ENCODE assay signal across 13 cellular contexts in the genomic region with DNA sequence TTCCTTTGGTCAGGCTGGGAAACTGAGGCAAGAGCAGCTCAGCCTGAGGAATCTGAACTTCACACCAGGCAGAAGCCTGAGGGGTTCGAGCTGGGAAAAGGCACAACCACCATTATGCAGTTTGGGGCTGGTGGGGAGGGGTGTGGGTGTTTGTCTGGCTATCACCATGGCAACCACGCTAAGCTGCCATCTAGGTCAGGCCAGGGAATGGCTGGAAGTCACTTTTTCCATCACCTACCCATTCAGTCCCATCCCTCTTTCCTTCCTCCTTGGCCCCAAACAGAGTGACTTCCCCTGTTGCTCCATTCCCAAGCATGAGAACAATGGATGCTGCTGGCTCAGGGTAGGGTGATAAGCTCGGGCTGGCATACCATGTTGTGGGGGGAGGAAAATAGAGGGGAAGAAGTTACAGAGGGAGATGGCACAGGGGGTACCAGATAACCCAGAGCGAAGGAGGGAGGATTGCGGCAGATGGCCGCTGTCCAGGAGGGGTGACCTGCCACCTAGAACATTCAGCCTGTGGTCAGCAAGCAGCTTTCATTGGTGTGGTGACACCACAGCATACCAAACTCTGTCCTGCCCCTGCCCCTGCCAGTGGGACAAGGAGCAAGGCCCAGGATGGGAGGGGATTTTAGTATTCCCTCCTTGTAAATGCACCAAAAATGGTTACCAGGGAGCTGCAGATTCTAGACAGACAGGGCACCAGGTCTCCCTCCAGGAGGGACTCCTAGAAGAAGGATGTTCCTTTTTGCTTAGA. TPM values are rescaled to one million over a fixed set of nuclear protein-coding genes. Genes with fewer than 3 reads are reported as not detected.
DNase-seq lines count a peak whose midpoint lies in the region; ATAC-seq and TF ChIP-seq lines count a peak whose summit lies in the region.
"Had no signal": no experiment of that assay in that cellular context is flagged by ENCODE, and none has a peak within 500 bp of the region (broad histone marks: within the 10 kb centered on the region; RNA-seq: fewer than 3 reads in every experiment).

No MANE protein-coding gene starts in this region.

- no peak overlapping the region for H3K56ac ChIP-seq in IMR-90 (ENCODE audit: extremely low read depth, insufficient read depth, low read length)

- no peak overlapping the region for H3K23ac ChIP-seq in IMR-90 (ENCODE audit: low read depth, low read length)
- H3K23ac ChIP-seq in neuronal stem cell (ENCODE audit: low read depth, low read length, poor library complexity), result peak overlapping the region; percentile 37

- H2BK120ac ChIP-seq in IMR-90 (ENCODE audit: low read depth, low read length) (no peak overlapping the region), neuronal stem cell (ENCODE audit: low read depth, low read length) (peak overlapping the region; percentile 97)

- H2AK5ac ChIP-seq in IMR-90 (ENCODE audit: low read depth, low read length), result 0 out of 2 replicates have a peak overlapping the region, but pooled peaks have one; percentile 7
- peak overlapping the region; percentile 95 for H2AK5ac ChIP-seq in neuronal stem cell (ENCODE audit: low read depth, low read length)

- no peaks in the 10 kb centered on the region for H3K27me3 ChIP-seq in BLaER1 treated with 17β-estradiol and CSF1 and Interleukin-3, amounts not matched to agents 10 nM and 100 nM
- H3K27me3 ChIP-seq in IMR-90 (ENCODE audit: control insufficient read depth, insufficient read depth, low read length) (no peaks in the 10 kb centered on the region), neuronal stem cell (ENCODE audit: control insufficient read depth in 3 of 3, insufficient read depth in 3 of 3, low read depth in 1 of 3, low read length in 3 of 3) (peaks cover 0 to 9% (median 6%) of the 10 kb centered on the region in 3 experiments)
- H3K27me3 ChIP-seq: ascending aorta, ovary, tibial artery had no signal

- DNase-seq in IMR-90, result no peak
- no peak for DNase-seq in epithelial cell of prostate (ENCODE audit: low read depth, low spot score)
- no peak for DNase-seq in neuronal stem cell (ENCODE audit: low spot score)
- DNase-seq in NCI-H146 (lab: John Stamatoyannopoulos, UW), result no peak
- no peak for DNase-seq in midbrain (lab: John Stamatoyannopoulos, UW)
- DNase-seq in natural killer cell, result no peak
- DNase-seq: activated CD8-positive, alpha-beta memory T cell treated with anti-CD3 and anti-CD28 coated beads, Interleukin-2, amount 50 U/mL, for 4 hours; NCI-H1436 treated with DMSO at 0.1 percent for 48 hours; ovary; tibial artery had no signal

- peaks cover 10 to 23% of the 10 kb centered on the region in 2 donors for H3K27me3 Mint-ChIP-seq in natural killer cell (ENCODE audit: low read depth in 2 of 2)

- H3K79me1 ChIP-seq in IMR-90 (ENCODE audit: low read depth in 1 of 2, low read length in 2 of 2) (no peaks in the 10 kb centered on the region; a peak in 1 of 4 replicates), neuronal stem cell (ENCODE audit: low read depth, low read length) (no peaks in the 10 kb centered on the region)

- BruUV-seq in IMR-90 (replicated peaks; lab: Mats Ljungman, UMichigan), result no TSS peak

- H3K36me3 Mint-ChIP-seq in natural killer cell, result no peaks in the 10 kb centered on the region

- H4K5ac ChIP-seq in IMR-90 (ENCODE audit: low read depth, low read length), result no peak overlapping the region

- no peaks in the 10 kb centered on the region for H4K20me1 ChIP-seq in BLaER1 treated with 17β-estradiol and CSF1 and Interleukin-3, amounts not matched to agents 10 nM and 100 nM
- no peaks in the 10 kb centered on the region for H4K20me1 ChIP-seq in IMR-90 (ENCODE audit: insufficient read depth, low read length)

- H3K27ac Mint-ChIP-seq in natural killer cell, result no peak overlapping the region

- no peak overlapping the region for H3K4ac ChIP-seq in IMR-90 (ENCODE audit: low read depth, low read length)
- peak overlapping the region; percentile 54 for H3K4ac ChIP-seq in neuronal stem cell (ENCODE audit: low read length)

- H3K4me1 Mint-ChIP-seq in natural killer cell, result no peaks in the 10 kb centered on the region

- no peaks in the 10 kb centered on the region for H3K9me3 Mint-ChIP-seq in natural killer cell

- POLR2A ChIA-PET in IMR-90 (lab: Charles Lee; ENCODE audit: unreplicated experiment), result no interaction called here

- in situ Hi-C loops in IMR-90 (cut with MboI; ENCODE audit: low sequenced_read_pairs), result no loop called here

- no peak for TF ChIP-seq POLR2A in IMR-90 (IDR thresholded peaks at IDR 0.05; ENCODE audit: low read depth, low read length)

- H3K27ac ChIP-seq in BLaER1 treated with 17β-estradiol and CSF1 and Interleukin-3, amounts not matched to agents 10 nM and 100 nM, result no peak overlapping the region
- no peak overlapping the region for H3K27ac ChIP-seq in IMR-90 (ENCODE audit: insufficient read depth, low read length)
- H3K27ac ChIP-seq in epithelial cell of prostate, result peak overlapping the region; percentile 95
- peak overlapping the region; percentile 46 for H3K27ac ChIP-seq in neuronal stem cell (replicated peaks; ENCODE audit: low read length)
- H3K27ac ChIP-seq: ascending aorta, ovary, tibial artery had no signal

- ATAC-seq in IMR-90 (ENCODE audit: low read depth) (no peak), GM18502 (IDR thresholded peaks at IDR 0.05; ENCODE audit: poor library complexity, unreplicated experiment) (no peak), natural killer cell (no peak)

- H2BK15ac ChIP-seq in IMR-90 (ENCODE audit: low read depth, low read length) (no peak overlapping the region), neuronal stem cell (ENCODE audit: low read length) (peak overlapping the region; percentile 41)

- H2BK5ac ChIP-seq in IMR-90 (ENCODE audit: low read depth, low read length, poor library complexity, severe bottlenecking) (no peak overlapping the region), neuronal stem cell (ENCODE audit: low read length) (peak overlapping the region; percentile 33)

- intact Hi-C loops in IMR-90 (cut with micrococcal nuclease) (no loop called here), natural killer cell (cut with micrococcal nuclease) (no loop called here)

- TF ChIP-seq CTCF in IMR-90 (conservative IDR thresholded peaks at IDR 0.05; ENCODE audit: low read depth, low read length), result no peak
- TF ChIP-seq CTCF in natural killer cell (IDR thresholded peaks at IDR 0.05), result no peak

- peak overlapping the region; percentile 18 for H2BK12ac ChIP-seq in neuronal stem cell (ENCODE audit: low read length)

- no peak overlapping the region for H3K9ac ChIP-seq in BLaER1 treated with 17β-estradiol and CSF1 and Interleukin-3, amounts not matched to agents 10 nM and 100 nM
- H3K9ac ChIP-seq in IMR-90 (ENCODE audit: low read depth, low read length) (no peak overlapping the region), neuronal stem cell (ENCODE audit: low read depth, low read length, poor library complexity) (no peak overlapping the region)

- H3K18ac ChIP-seq in IMR-90 (ENCODE audit: low read depth, low read length) (no peak overlapping the region), neuronal stem cell (ENCODE audit: low read length) (peak overlapping the region; percentile 92)

- peaks cover 23 to 40% (median 37%) of the 10 kb centered on the region in 10 experiments for H3K4me1 ChIP-seq in BLaER1 treated with 17β-estradiol and CSF1 and Interleukin-3, amounts not matched to agents 10 nM and 100 nM
- H3K4me1 ChIP-seq in IMR-90 (ENCODE audit: control insufficient read depth, insufficient read depth, low read length) (peaks cover 12% of the 10 kb centered on the region), neuronal stem cell (ENCODE audit: control insufficient read depth in 2 of 2, insufficient read depth in 1 of 2, low read depth in 1 of 2, low read length in 2 of 2) (peaks cover 26 to 31% of the 10 kb centered on the region in 2 donors)

- peaks cover 5% of the 10 kb centered on the region for H3K9me1 ChIP-seq in IMR-90 (ENCODE audit: insufficient read depth, low read length)

- no peaks in the 10 kb centered on the region for H3K36me3 ChIP-seq in BLaER1 treated with 17β-estradiol and CSF1 and Interleukin-3, amounts not matched to agents 10 nM and 100 nM
- no peaks in the 10 kb centered on the region for H3K36me3 ChIP-seq in IMR-90 (ENCODE audit: control insufficient read depth, insufficient read depth, low read length)
- no peaks in the 10 kb centered on the region for H3K36me3 ChIP-seq in neuronal stem cell (replicated peaks in 1 of 2; ENCODE audit: control insufficient read depth in 2 of 2, insufficient read depth in 2 of 2, low read length in 2 of 2)
- H3K36me3 ChIP-seq: ascending aorta, ovary, tibial artery had no signal

- H2AK9ac ChIP-seq in IMR-90 (replicated peaks; ENCODE audit: low read depth, low read length, poor library complexity), result no peak overlapping the region

- H3K4me2 ChIP-seq in BLaER1 treated with 17β-estradiol and CSF1 and Interleukin-3, amounts not matched to agents 10 nM and 100 nM, result peak overlapping the region in 10 of 11 experiments; percentile 3 to 55 (median 24); a peak in 15 of 22 replicates
- H3K4me2 ChIP-seq in IMR-90 (ENCODE audit: low read depth, low read length), result no peak overlapping the region
- no peak overlapping the region for H3K4me2 ChIP-seq in neuronal stem cell (ENCODE audit: insufficient read depth, low read length, poor library complexity, severe bottlenecking)

- H3K14ac ChIP-seq in IMR-90 (replicated peaks; ENCODE audit: low read depth, low read length) (no peak overlapping the region), neuronal stem cell (ENCODE audit: low read length) (peak overlapping the region; percentile 47)

- H3K4me3 ChIP-seq in BLaER1 treated with 17β-estradiol and CSF1 and Interleukin-3, amounts not matched to agents 10 nM and 100 nM, result no peak overlapping the region
- no peak overlapping the region for H3K4me3 ChIP-seq in IMR-90 (ENCODE audit: insufficient read depth, low read depth, low read length)
- no peak overlapping the region for H3K4me3 ChIP-seq in neuronal stem cell (ENCODE audit: low read length in 2 of 2)
- H3K4me3 ChIP-seq: ascending aorta, ovary, tibial artery had no signal

- TF ChIP-seq RAD21 in IMR-90 (IDR thresholded peaks at IDR 0.05; ENCODE audit: low read length), result no peak

- 20% methylated on average over 1 of the region's 6 CpGs; no CpG with 5 or more reads in 1 of the 2 experiments for whole genome bisulfite sequencing in IMR-90 (ENCODE audit: extremely low coverage in 2 of 2, insufficient read length in 1 of 2), 2 experiments
- no CpG with 5 or more reads among the region's 6 CpGs for WGBS in neuronal stem cell (ENCODE audit: extremely low coverage in 2 of 2, insufficient read length in 2 of 2, insufficient replicate concordance in 1 of 2), 2 donors

- CTCF ChIA-PET in IMR-90 (lab: Yijun Ruan, JAX), result interaction anchor here (1.6 kb wide), 1 partner anchor 77 kb away, joined by 5 read pairs; no protein-coding TSS in a partner anchor

- H3K4me3 Mint-ChIP-seq in natural killer cell, result no peak overlapping the region

- H4K8ac ChIP-seq in IMR-90 (ENCODE audit: low read depth in 2 of 2, low read length in 2 of 2), result no peak overlapping the region
- no peak overlapping the region for H4K8ac ChIP-seq in neuronal stem cell (ENCODE audit: low read depth, low read length)

- H4K91ac ChIP-seq in IMR-90 (ENCODE audit: insufficient read depth, low read depth, low read length) (no peak overlapping the region), neuronal stem cell (ENCODE audit: low read depth, low read length, poor library complexity) (peak overlapping the region; percentile 1)

- no peak overlapping the region for H2AFZ ChIP-seq in IMR-90 (replicated peaks; ENCODE audit: low read length, poor library complexity)
- H2AFZ ChIP-seq in neuronal stem cell (ENCODE audit: low read length), result peak overlapping the region; percentile 32

- H2BK20ac ChIP-seq in IMR-90 (ENCODE audit: low read depth, low read length), result no peak overlapping the region

- dilution Hi-C loops in IMR-90 (cut with HindIII; ENCODE audit: low sequenced_read_pairs, unreplicated experiment), result no loop called here

- H3K9me3 ChIP-seq in BLaER1 treated with 17β-estradiol and CSF1 and Interleukin-3, amounts not matched to agents 10 nM and 100 nM (replicated peaks in 1 of 11), result no peaks in the 10 kb centered on the region
- H3K9me3 ChIP-seq in IMR-90 (ENCODE audit: control insufficient read depth, insufficient read depth, low read length) (no peaks in the 10 kb centered on the region), neuronal stem cell (replicated peaks in 1 of 2; ENCODE audit: control insufficient read depth in 2 of 2, insufficient read depth in 1 of 2, low read depth in 1 of 2, low read length in 2 of 2) (no peaks in the 10 kb centered on the region)
- H3K9me3 ChIP-seq: ascending aorta, ovary, tibial artery had no signal

RNA-seq across cellular contexts. Expression of a gene that starts 36.4 kb away (rescaled TPM):
- total RNA-seq in IMR-90 (2012; rRNA removed) (under 0.01 TPM in 2 replicates), natural killer cell (not detected)
- 0.10 TPM in 2 replicates for polyA plus RNA-seq in IMR-90 (2012; rRNA removed)
- 0.05 and 0.07 TPM in 2 replicates for polyA plus RNA-seq in IMR-90 (2012; cell fraction: cytosol; rRNA removed)
- 0.05 and 0.15 TPM in 2 replicates for polyA plus RNA-seq in IMR-90 (2012; cell fraction: nucleus; rRNA removed; ENCODE audit: low replicate concordance)
- polyA plus RNA-seq in neuronal stem cell (2013, experiment 1 of 2), result 1.2 TPM
- 1.3 TPM for polyA plus RNA-seq in neuronal stem cell (2013, experiment 2 of 2)
- total RNA-seq: ascending aorta had no signal

Comparison
In these comparisons a context has a peak if more than half of its experiments do, and no peak if none do; other contexts are left out.
1. H3K27ac ChIP-seq: peak in epithelial cell of prostate (single experiment) and neuronal stem cell (single experiment); none in BLaER1 treated with 17β-estradiol and CSF1 and Interleukin-3, amounts not matched to agents 10 nM and 100 nM (0 of 11) and IMR-90 (single experiment).
2. H3K4me2 ChIP-seq: peak in BLaER1 treated with 17β-estradiol and CSF1 and Interleukin-3, amounts not matched to agents 10 nM and 100 nM (10 of 11); none in IMR-90 (single experiment) and neuronal stem cell (single experiment).